ENCODE assay signal across 32 cellular contexts in the genomic region with DNA sequence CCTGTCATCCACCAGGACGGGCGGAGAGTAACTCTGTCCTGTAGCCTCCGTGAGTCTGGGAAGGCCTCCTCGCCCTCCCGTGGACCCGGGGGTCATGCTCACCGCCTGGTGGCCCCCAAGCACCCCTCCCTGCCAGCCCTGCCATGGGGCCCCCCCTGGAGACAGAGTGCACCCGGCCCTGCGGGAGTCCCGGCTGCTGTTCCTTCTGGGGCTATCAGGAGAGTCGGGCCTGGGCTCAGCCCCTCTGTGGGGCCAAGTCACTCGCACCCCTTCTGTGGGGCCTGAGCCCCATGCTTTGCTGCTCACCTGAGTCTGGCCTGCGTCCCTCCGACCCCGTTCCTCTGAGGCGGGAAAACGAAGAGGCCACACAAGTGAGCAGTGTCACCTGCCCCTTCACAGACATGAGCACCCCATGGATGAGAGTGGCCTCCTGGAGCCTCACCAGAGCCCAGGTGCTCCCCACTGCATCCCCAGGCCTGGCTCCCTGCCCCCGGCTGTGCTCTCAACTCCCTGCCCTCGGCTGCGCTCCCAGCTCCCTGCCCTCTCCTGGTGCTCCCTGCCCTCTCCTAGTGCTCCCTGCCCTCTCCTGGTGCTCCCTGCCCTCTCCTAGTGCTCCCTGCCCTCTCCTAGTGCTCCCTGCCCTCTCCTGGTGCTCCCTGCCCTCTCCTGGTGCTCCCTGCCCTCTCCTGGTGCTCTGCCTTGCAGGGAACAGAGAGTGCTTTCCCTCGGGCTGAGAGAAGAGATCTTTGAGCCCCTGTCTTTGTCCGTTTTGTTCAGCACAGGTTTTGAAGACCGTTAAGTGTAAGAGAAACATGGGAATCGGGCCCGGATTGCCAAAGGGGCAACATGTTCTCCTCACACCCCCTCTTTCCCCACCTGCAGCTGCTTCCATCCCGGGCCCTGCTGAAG. TPM values are rescaled to one million over a fixed set of nuclear protein-coding genes. Genes with fewer than 3 reads are reported as not detected.
"Had no signal": no experiment of that assay in that cellular context is flagged by ENCODE, and none has a peak within 500 bp of the region (broad histone marks: within the 10 kb centered on the region; RNA-seq: fewer than 3 reads in every experiment).

No MANE protein-coding gene starts in this region.

- H3K4me1 Mint-ChIP-seq: mesothelial cell of epicardium, natural killer cell had no signal

- H3K36me3 Mint-ChIP-seq: mesothelial cell of epicardium; natural killer cell; stimulated activated effector memory CD8-positive, alpha-beta T cell treated with anti-CD3 and anti-CD28 coated beads, Interleukin-12 subunit alpha, Interleukin-12 subunit beta, amount 100 ng/mL, for 72 hours had no signal

- H3K36me3 ChIP-seq: heart left ventricle, left lung, neutrophil, right atrium auricular region, sigmoid colon, spleen, suprapubic skin, thoracic aorta, tibial artery, upper lobe of right lung had no signal

- DNase-seq: islet precursor cell; kidney glomerular epithelial cell; left colon; mesendoderm; naive B cell; natural killer cell; occipital lobe; sigmoid colon; small intestine; spleen; stimulated activated CD4-positive, alpha-beta T cell treated with anti-CD3 and anti-CD28 coated beads, Interleukin-4, amount 100 ng/mL, for 24 hours; stimulated activated naive CD4-positive, alpha-beta T cell; tibial artery; trophoblast cell; upper lobe of right lung had no signal

- H3K9ac ChIP-seq: parathyroid adenoma had no signal

- H3K4me3 ChIP-seq: heart left ventricle, left lung, lung, right atrium auricular region, sigmoid colon, spleen, suprapubic skin, thoracic aorta, tibial artery, upper lobe of right lung had no signal

- H3K4me1 ChIP-seq: left lung, upper lobe of right lung had no signal

- FAIRE-seq: small intestine had no signal

- H3K9me3 Mint-ChIP-seq: mesothelial cell of epicardium; naive B cell; natural killer cell; stimulated activated effector memory CD8-positive, alpha-beta T cell treated with anti-CD3 and anti-CD28 coated beads, Interleukin-12 subunit alpha, Interleukin-12 subunit beta, amount 100 ng/mL, for 72 hours; stimulated activated naive CD8-positive, alpha-beta T cell treated with anti-CD3 and anti-CD28 coated beads, Interleukin-15, Interleukin-2, amounts not matched to agents 100 ng/mL and 50 ng/mL, for 24 hours had no signal

- H3K27me3 ChIP-seq: right atrium auricular region had no signal

- H3K27ac ChIP-seq: heart left ventricle, left lung, neutrophil, parathyroid adenoma, right atrium auricular region, sigmoid colon, spleen, suprapubic skin, thoracic aorta, tibial artery, upper lobe of right lung had no signal

- H3K4me3 Mint-ChIP-seq: mesothelial cell of epicardium; natural killer cell; stimulated activated effector memory CD8-positive, alpha-beta T cell treated with anti-CD3 and anti-CD28 coated beads, Interleukin-12 subunit alpha, Interleukin-12 subunit beta, amount 100 ng/mL, for 72 hours; stimulated activated naive CD8-positive, alpha-beta T cell treated with anti-CD3 and anti-CD28 coated beads, Interleukin-15, Interleukin-2, amounts not matched to agents 100 ng/mL and 50 ng/mL, for 24 hours had no signal

- H3K27ac Mint-ChIP-seq: mesothelial cell of epicardium; naive B cell; natural killer cell; stimulated activated effector memory CD8-positive, alpha-beta T cell treated with anti-CD3 and anti-CD28 coated beads, Interleukin-12 subunit alpha, Interleukin-12 subunit beta, amount 100 ng/mL, for 72 hours; stimulated activated naive CD8-positive, alpha-beta T cell treated with anti-CD3 and anti-CD28 coated beads, Interleukin-15, Interleukin-2, amounts not matched to agents 100 ng/mL and 50 ng/mL, for 24 hours had no signal

- ATAC-seq: left colon; left lung; natural killer cell; stimulated activated effector memory CD8-positive, alpha-beta T cell treated with anti-CD3 and anti-CD28 coated beads, Interleukin-12 subunit alpha, Interleukin-12 subunit beta, amount 100 ng/mL, for 72 hours; upper lobe of right lung had no signal

- H3K9me3 ChIP-seq: heart left ventricle, left lung, neutrophil, right atrium auricular region, sigmoid colon, spleen, suprapubic skin, thoracic aorta, tibial artery, upper lobe of right lung had no signal

RNA-seq across cellular contexts. Expression of gene CHRNA4, which starts 4.7 kb away (rescaled TPM):
- total RNA-seq: left colon, left lung, mononuclear cell, natural killer cell, osteocyte, posterior vena cava, pulmonary artery endothelial cell, renal cortical epithelial cell, right atrium auricular region, subcutaneous adipose tissue, suprapubic skin, thoracic aorta had no signal
